Comparison of ENCODE assay signal across 21 cellular contexts in the genomic region with DNA sequence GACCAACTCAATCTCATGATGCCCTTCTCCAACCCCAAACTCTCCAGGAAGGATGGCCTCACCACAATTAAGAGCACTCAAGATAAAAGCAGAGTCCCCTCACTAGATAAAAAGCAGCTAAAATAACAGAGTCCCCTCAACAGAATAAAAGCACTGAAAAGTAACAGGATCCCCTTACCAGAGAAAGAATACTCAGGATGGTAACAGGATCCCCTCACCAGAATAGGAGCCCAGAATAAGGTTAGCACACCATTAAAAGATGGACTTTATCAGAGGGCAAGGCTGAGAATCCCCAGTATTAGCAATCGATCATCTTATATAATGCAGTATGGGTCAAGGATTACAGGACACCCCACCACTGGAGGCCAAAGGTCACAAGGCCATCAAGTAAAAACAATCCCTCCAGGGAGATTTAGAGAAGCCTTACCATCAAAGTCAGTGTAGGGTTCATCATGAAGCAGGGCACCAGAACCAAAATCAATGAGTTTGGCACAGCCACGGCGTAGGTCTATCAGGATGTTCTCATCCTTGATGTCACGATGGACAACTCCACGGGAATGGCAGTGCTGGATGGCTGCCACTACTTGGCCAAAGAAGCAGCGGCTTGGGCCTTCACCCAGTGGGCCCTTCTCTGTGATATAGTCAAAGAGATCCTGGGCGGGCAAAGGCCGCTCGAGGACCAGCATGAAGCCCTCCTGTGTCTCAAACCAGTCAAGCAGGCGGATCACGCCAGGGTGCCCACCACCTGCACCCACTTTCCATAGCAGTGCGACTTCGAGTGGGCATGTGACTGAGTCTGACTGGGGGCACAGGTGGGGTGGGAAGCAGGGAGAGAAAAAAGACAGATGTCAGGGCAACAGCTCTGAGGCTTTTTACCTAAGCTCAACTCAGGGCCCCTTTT. TPM values are rescaled to one million over a fixed set of nuclear protein-coding genes. Genes with fewer than 3 reads are reported as not detected.
DNase-seq lines count a peak whose midpoint lies in the region; ATAC-seq, FAIRE-seq and TF ChIP-seq lines count a peak whose summit lies in the region.
"Had no signal": no experiment of that assay in that cellular context is flagged by ENCODE, and none has a peak within 500 bp of the region (broad histone marks: within the 10 kb centered on the region; RNA-seq: fewer than 3 reads in every experiment).

No MANE protein-coding gene starts in this region.

- H2BK120ac ChIP-seq in H1 (replicated peaks; ENCODE audit: low read depth, low read length): no peak overlapping the region

- H2AK5ac ChIP-seq in H1 (ENCODE audit: low read depth, low read length): no peak overlapping the region

- H3K4me1 Mint-ChIP-seq in activated naive CD4-positive, alpha-beta T cell treated with anti-CD3 and anti-CD28 coated beads for 36 hours (ENCODE audit: low read depth): peaks cover 34% of the 10 kb centered on the region
- H3K4me1 Mint-ChIP-seq in T-cell (peaks cover 58 to 71% (median 65%) of the 10 kb centered on the region in 3 donors), type B pancreatic cell (ENCODE audit: unreplicated experiment) (peaks cover 22% of the 10 kb centered on the region)

- no peak overlapping the region for H3K9ac ChIP-seq in H1 (replicated peaks in 1 of 4; ENCODE audit: extremely low read depth in 1 of 4, low read depth in 3 of 4, low read length in 3 of 4)

- CTCF ChIA-PET in activated naive CD4-positive, alpha-beta T cell treated with anti-CD3 and anti-CD28 coated beads for 36 hours (lab: Charles Lee): interaction anchor here (1.5 to 1.6 kb wide), 4 partner anchors 22 to 31 kb away, joined by 4 to 7 read pairs (median 5); no protein-coding TSS in a partner anchor
- CTCF ChIA-PET in T-cell (lab: Charles Lee): interaction anchor here in 1 of 2 donors (1.8 kb wide), 1 partner anchor 25 kb away, joined by 5 read pairs; no protein-coding TSS in a partner anchor
- CTCF ChIA-PET in H1 (lab: Charles Lee; ENCODE audit: partially characterized antibody): interaction anchor here (1.5 to 2.2 kb wide), 3 partner anchors 22 to 31 kb away, joined by 6 to 13 read pairs (median 12); no protein-coding TSS in a partner anchor

- POLR2A ChIA-PET in T-cell (lab: Charles Lee) (interaction anchor here in 1 of 2 donors (0.6 kb wide), 1 partner anchor 8 kb away, joined by 3 read pairs; no protein-coding TSS in a partner anchor), H1 (lab: Charles Lee; ENCODE audit: partially characterized antibody) (interaction anchor here (0.7 to 30.9 kb wide), 7 partner anchors 11 to 125 kb away, joined by 3 to 572 read pairs (median 4); a partner anchor contains a TSS)

- H3K4ac ChIP-seq in H1 (replicated peaks; ENCODE audit: insufficient read length, low read depth, low read length): no peak overlapping the region

- no peak overlapping the region for H2AFZ ChIP-seq in H1 (ENCODE audit: low read length)

- no peak overlapping the region for H2BK20ac ChIP-seq in H1 (ENCODE audit: low read length)

- H3K4me3 Mint-ChIP-seq in activated naive CD4-positive, alpha-beta T cell treated with anti-CD3 and anti-CD28 coated beads for 36 hours: peak overlapping the region; percentile 95
- H3K4me3 Mint-ChIP-seq in T-cell (peak overlapping the region; percentile 86 to 97 (median 96)), type B pancreatic cell (no peak overlapping the region)

- H3K27ac Mint-ChIP-seq in activated naive CD4-positive, alpha-beta T cell treated with anti-CD3 and anti-CD28 coated beads for 36 hours: peak overlapping the region; percentile 99
- peak overlapping the region; percentile 7 to 77 for H3K27ac Mint-ChIP-seq in T-cell
- H3K27ac Mint-ChIP-seq in type B pancreatic cell: peak overlapping the region; percentile 29

- intact Hi-C loops in activated naive CD4-positive, alpha-beta T cell treated with anti-CD3 and anti-CD28 coated beads for 36 hours (cut with micrococcal nuclease): loop anchor here (5.0 kb wide), 3 partner anchors 32 to 113 kb away; a partner anchor contains a TSS

- no peaks in the 10 kb centered on the region for H3K27me3 ChIP-seq in H1 (replicated peaks in 1 of 4; ENCODE audit: control insufficient read depth in 3 of 4, extremely low read depth in 1 of 4, insufficient read depth in 3 of 4, low read length in 3 of 4)

- DNase-seq in activated naive CD4-positive, alpha-beta T cell treated with anti-CD3 and anti-CD28 coated beads for 36 hours: no peak
- no peak for DNase-seq in activated naive CD4-positive, alpha-beta T cell (lab: John Stamatoyannopoulos, UW)
- DNase-seq in T-cell (no peak), H1 (ENCODE audit: low read depth in 1 of 2, low spot score in 2 of 2) (no peak), type B pancreatic cell (ENCODE audit: extremely low spot score, unreplicated experiment) (no peak), cerebellum (ENCODE audit: low spot score) (no peak)
- DNase-seq: activated CD4-positive, CD25-positive, alpha-beta regulatory T cell; activated effector memory CD4-positive, alpha-beta T cell treated with Interleukin-2 at 50 U/mL for 16 hours; DMS153; KG1; mesenchymal stem cell; NCI-H1436; NCI-H345; nucleus accumbens; stimulated activated naive CD4-positive, alpha-beta T cell had no signal

- no peaks in the 10 kb centered on the region; the same call in 1 of the 2 replicates for H3K79me1 ChIP-seq in H1 (ENCODE audit: low read depth, low read length)

- no peak overlapping the region for H2BK15ac ChIP-seq in H1 (ENCODE audit: low read length)

- H3K9me3 Mint-ChIP-seq in activated naive CD4-positive, alpha-beta T cell treated with anti-CD3 and anti-CD28 coated beads for 36 hours: no peaks in the 10 kb centered on the region
- H3K9me3 Mint-ChIP-seq in T-cell (no peaks in the 10 kb centered on the region), type B pancreatic cell (no peaks in the 10 kb centered on the region)

- no peak overlapping the region for H2BK5ac ChIP-seq in H1 (ENCODE audit: low read depth, low read length)

- no peak overlapping the region for H3K23ac ChIP-seq in H1 (ENCODE audit: insufficient read length)

- 96% methylated on average over 11 of the region's 13 CpGs; no CpG with 5 or more reads in 1 of the 2 experiments for WGBS in H1 (ENCODE audit: extremely low coverage in 1 of 2, insufficient coverage in 1 of 2, insufficient read length in 1 of 2, insufficient replicate concordance in 2 of 2, low coverage in 1 of 2, low lambda C conversion rate in 2 of 2, missing lambda C conversion rate in 1 of 2), 2 experiments

- ATAC-seq in T-cell (replicated peaks in 1 of 4) (no peak), esophagus mucosa (no peak), HG02973 (IDR thresholded peaks at IDR 0.05; ENCODE audit: unreplicated experiment) (no peak)
- ATAC-seq: HCT116, Panc1 had no signal

- H3K27me3 Mint-ChIP-seq in activated naive CD4-positive, alpha-beta T cell treated with anti-CD3 and anti-CD28 coated beads for 36 hours (ENCODE audit: low read depth): peaks cover 11% of the 10 kb centered on the region
- H3K27me3 Mint-ChIP-seq in T-cell (peaks cover 0 to 7% of the 10 kb centered on the region in 2 donors), type B pancreatic cell (no peaks in the 10 kb centered on the region)

- no peak for FAIRE-seq in H1 (lab: Jason Lieb, UNC)
- FAIRE-seq: frontal cortex had no signal

- H3K9me3 ChIP-seq in H1 (ENCODE audit: insufficient read depth in 2 of 2, low read depth in 1 of 2, low read length in 1 of 2): no peaks in the 10 kb centered on the region; a peak in 1 of 4 replicates
- H3K9me3 ChIP-seq: breast epithelium had no signal

- H3K4me3 ChIP-seq in H1 (ENCODE audit: extremely low read depth in 1 of 4, insufficient read depth in 2 of 4, low read depth in 3 of 4, low read length in 4 of 4): peak overlapping the region in 1 of 4 experiments; percentile 48; a peak in 1 of 8 replicates
- H3K4me3 ChIP-seq: breast epithelium had no signal

- H3K36me3 ChIP-seq in H1 (ENCODE audit: control insufficient read depth in 2 of 4, insufficient read depth in 4 of 4, low read length in 3 of 4): peaks cover 11 to 35% (median 27%) of the 10 kb centered on the region in 4 experiments; a peak in 7 of 8 replicates
- H3K36me3 ChIP-seq: breast epithelium had no signal

- TF ChIP-seq CTCF in H1 (IDR thresholded peaks at IDR 0.05; ENCODE audit: control extremely low read depth in 1 of 3, insufficient read depth in 1 of 3, low read depth in 1 of 3, low read length in 3 of 3): no peak
- TF ChIP-seq CTCF in type B pancreatic cell (conservative IDR thresholded peaks at IDR 0.05): no peak

- peaks cover 2 to 6% (median 4%) of the 10 kb centered on the region in 4 experiments for H3K4me1 ChIP-seq in H1 (replicated peaks in 1 of 4; ENCODE audit: control insufficient read depth in 3 of 4, insufficient read depth in 4 of 4, low read length in 3 of 4)
- H3K4me1 ChIP-seq: breast epithelium had no signal

- no peak for TF ChIP-seq RAD21 in H1 (IDR thresholded peaks at IDR 0.05 in 1 of 2, conservative IDR thresholded peaks at IDR 0.05 in 1 of 2; ENCODE audit: low read depth in 2 of 2, low read length in 2 of 2)

- H3K36me3 Mint-ChIP-seq in activated naive CD4-positive, alpha-beta T cell treated with anti-CD3 and anti-CD28 coated beads for 36 hours (ENCODE audit: low read depth): peaks cover 82% of the 10 kb centered on the region
- peaks cover 26% of the 10 kb centered on the region for H3K36me3 Mint-ChIP-seq in T-cell
- H3K36me3 Mint-ChIP-seq in type B pancreatic cell: peaks cover 10% of the 10 kb centered on the region

- no peak for TF ChIP-seq EP300 in H1 (IDR thresholded peaks at IDR 0.05; ENCODE audit: borderline replicate concordance in 1 of 2, low read depth in 2 of 2, low read length in 2 of 2)

- H4K20me1 ChIP-seq in H1 (replicated peaks in 1 of 2; ENCODE audit: control insufficient read depth in 1 of 2, insufficient read depth in 2 of 2, low read length in 2 of 2): peaks cover 14 to 24% of the 10 kb centered on the region in 2 experiments

- no peak overlapping the region for H3K27ac ChIP-seq in H1 (ENCODE audit: low read depth, low read length)
- H3K27ac ChIP-seq: breast epithelium had no signal

- H4K5ac ChIP-seq in H1 (ENCODE audit: insufficient read length, low read depth, low read length): no peak overlapping the region

- H3K23me2 ChIP-seq in H1 (ENCODE audit: low read depth, low read length): peaks cover 6% of the 10 kb centered on the region

- peak overlapping the region; percentile 11 to 71 for H3K4me2 ChIP-seq in H1 (ENCODE audit: insufficient read depth in 1 of 2, low read depth in 2 of 2, low read length in 2 of 2)

- no peak overlapping the region for H3K14ac ChIP-seq in H1 (ENCODE audit: insufficient read length)

- no peak overlapping the region for H4K8ac ChIP-seq in H1 (ENCODE audit: extremely low read depth, insufficient read depth, low read length)

- no peak overlapping the region for H3K18ac ChIP-seq in H1 (ENCODE audit: extremely low read depth, low read length)

- H4K91ac ChIP-seq in H1 (replicated peaks; ENCODE audit: insufficient read length, low read length): no peak overlapping the region

- H3K79me2 ChIP-seq in H1 (ENCODE audit: control insufficient read depth in 1 of 2, insufficient read depth in 2 of 2, low read length in 2 of 2): peaks cover 13 to 58% of the 10 kb centered on the region in 2 experiments

- no peak overlapping the region for H2BK12ac ChIP-seq in H1 (ENCODE audit: low read depth, low read length)

- no peak overlapping the region for H3K56ac ChIP-seq in H1 (replicated peaks; ENCODE audit: insufficient read length, low read depth, low read length)

- TF ChIP-seq POLR2A in H1 (IDR thresholded peaks at IDR 0.05; ENCODE audit: control extremely low read depth in 1 of 2, low read depth in 2 of 2, low read length in 2 of 2): no peak

RNA-seq across cellular contexts. Expression of a gene that starts 3.4 kb away (rescaled TPM):
- 10 to 100 TPM; 23.9 to 26.7 TPM for total RNA-seq in activated naive CD4-positive, alpha-beta T cell treated with anti-CD3 and anti-CD28 coated beads for 36 hours
- 10 to 100 TPM; 14.2 to 35.1 (median 16.2) TPM for total RNA-seq in T-cell
- total RNA-seq in H1 (2021; fragmentation: NEBNext Ultra II Directional; extraction: Animal tissue kit (Norgen Biotek cat#: 25700)): 20.4 and 21.4 TPM in 2 replicates
- 48.3 and 52.1 TPM in 2 replicates for polyA plus RNA-seq in H1 (2011; rRNA removed)
- 28.7 TPM for polyA plus RNA-seq in H1 (2011; cell fraction: cytosol; rRNA removed)
- 47.9 TPM for polyA plus RNA-seq in H1 (2011; cell fraction: nucleus; rRNA removed)
- polyA plus RNA-seq in H1 (2012, experiment 1 of 2): 16.1 to 23.4 TPM (median 21.7 TPM) in 4 replicates
- 18.4 TPM for polyA plus RNA-seq in H1 (2012, experiment 2 of 2)
- polyA plus RNA-seq in H1 (2013, experiment 1 of 2): 24.6 TPM
- 26.8 TPM for polyA plus RNA-seq in H1 (2013, experiment 2 of 2)
- polyA minus RNA-seq in H1 (2011; rRNA and poly(A)+ RNA removed): 39.4 and 40.0 TPM in 2 replicates
- 14.3 TPM for polyA minus RNA-seq in H1 (2011; cell fraction: cytosol; rRNA and poly(A)+ RNA removed)
- polyA minus RNA-seq in H1 (2011; cell fraction: nucleus; rRNA and poly(A)+ RNA removed): 9.2 TPM
- total RNA-seq in type B pancreatic cell (ENCODE audit: low replicate concordance): 33.3 and 79.0 TPM in 2 replicates
- total RNA-seq in esophagus mucosa: 17.4 TPM
- total RNA-seq in cerebellum: 6.3 TPM

RNA-seq across cellular contexts. Expression of a gene that starts 4.0 kb away (rescaled TPM):
- total RNA-seq in activated naive CD4-positive, alpha-beta T cell treated with anti-CD3 and anti-CD28 coated beads for 36 hours: 100 to 1,000 TPM; 634 to 648 TPM
- total RNA-seq in T-cell (100 to 1,000 TPM; 152 to 325 (median 160) TPM), type B pancreatic cell (ENCODE audit: low replicate concordance) (9.3 and 11.5 TPM in 2 replicates), esophagus mucosa (4.4 TPM), cerebellum (5.9 TPM)
- 180 and 190 TPM in 2 replicates for total RNA-seq in H1 (2021; fragmentation: NEBNext Ultra II Directional; extraction: Animal tissue kit (Norgen Biotek cat#: 25700))
- 203 and 257 TPM in 2 replicates for polyA plus RNA-seq in H1 (2011; rRNA removed)
- polyA plus RNA-seq in H1 (2011; cell fraction: cytosol; rRNA removed): 177 TPM
- polyA plus RNA-seq in H1 (2011; cell fraction: nucleus; rRNA removed): 225 TPM
- 134 to 160 TPM (median 142 TPM) in 4 replicates for polyA plus RNA-seq in H1 (2012, experiment 1 of 2)
- polyA plus RNA-seq in H1 (2012, experiment 2 of 2): 156 TPM
- polyA plus RNA-seq in H1 (2013, experiment 1 of 2): 184 TPM
- polyA plus RNA-seq in H1 (2013, experiment 2 of 2): 162 TPM
- polyA minus RNA-seq in H1 (2011; rRNA and poly(A)+ RNA removed): 137 and 189 TPM in 2 replicates
- polyA minus RNA-seq in H1 (2011; cell fraction: cytosol; rRNA and poly(A)+ RNA removed): 77.9 TPM
- 103 TPM for polyA minus RNA-seq in H1 (2011; cell fraction: nucleus; rRNA and poly(A)+ RNA removed)

RNA-seq across cellular contexts. Expression of a gene that starts 17.1 kb away (rescaled TPM):
- total RNA-seq in activated naive CD4-positive, alpha-beta T cell treated with anti-CD3 and anti-CD28 coated beads for 36 hours: 10 to 100 TPM; 86.8 to 94.5 TPM
- 10 to 100 TPM; 62.5 to 79.5 (median 73.9) TPM for total RNA-seq in T-cell
- 95.9 and 101 TPM in 2 replicates for total RNA-seq in H1 (2021; fragmentation: NEBNext Ultra II Directional; extraction: Animal tissue kit (Norgen Biotek cat#: 25700))
- polyA plus RNA-seq in H1 (2011; rRNA removed): 91.7 and 124 TPM in 2 replicates
- 134 TPM for polyA plus RNA-seq in H1 (2011; cell fraction: cytosol; rRNA removed)
- polyA plus RNA-seq in H1 (2011; cell fraction: nucleus; rRNA removed): 114 TPM
- 104 to 130 TPM (median 119 TPM) in 4 replicates for polyA plus RNA-seq in H1 (2012, experiment 1 of 2)
- polyA plus RNA-seq in H1 (2012, experiment 2 of 2): 122 TPM
- 71.1 TPM for polyA plus RNA-seq in H1 (2013, experiment 1 of 2)
- 69.8 TPM for polyA plus RNA-seq in H1 (2013, experiment 2 of 2)
- polyA minus RNA-seq in H1 (2011; rRNA and poly(A)+ RNA removed): 57.3 and 71.7 TPM in 2 replicates
- 63.3 TPM for polyA minus RNA-seq in H1 (2011; cell fraction: cytosol; rRNA and poly(A)+ RNA removed)
- 23.9 TPM for polyA minus RNA-seq in H1 (2011; cell fraction: nucleus; rRNA and poly(A)+ RNA removed)
- total RNA-seq in type B pancreatic cell (ENCODE audit: low replicate concordance): 58.6 and 77.9 TPM in 2 replicates
- total RNA-seq in esophagus mucosa: 53.5 TPM
- 19.8 TPM for total RNA-seq in cerebellum

RNA-seq across cellular contexts. Expression of a gene that starts 17.3 kb away (rescaled TPM):
- total RNA-seq in activated naive CD4-positive, alpha-beta T cell treated with anti-CD3 and anti-CD28 coated beads for 36 hours: 10 to 100 TPM; 88.0 to 94.9 TPM
- total RNA-seq in T-cell (10 to 100 TPM; 40.5 to 52.1 (median 49.3) TPM), type B pancreatic cell (ENCODE audit: low replicate concordance) (64.4 and 77.4 TPM in 2 replicates), esophagus mucosa (33.9 TPM), cerebellum (17.7 TPM)
- 77.8 and 82.4 TPM in 2 replicates for total RNA-seq in H1 (2021; fragmentation: NEBNext Ultra II Directional; extraction: Animal tissue kit (Norgen Biotek cat#: 25700))
- polyA plus RNA-seq in H1 (2011; rRNA removed): 246 and 284 TPM in 2 replicates
- 162 TPM for polyA plus RNA-seq in H1 (2011; cell fraction: cytosol; rRNA removed)
- polyA plus RNA-seq in H1 (2011; cell fraction: nucleus; rRNA removed): 151 TPM
- polyA plus RNA-seq in H1 (2012, experiment 1 of 2): 68.1 to 113 TPM (median 110 TPM) in 4 replicates
- polyA plus RNA-seq in H1 (2012, experiment 2 of 2): 173 TPM
- polyA plus RNA-seq in H1 (2013, experiment 1 of 2): 80.8 TPM
- polyA plus RNA-seq in H1 (2013, experiment 2 of 2): 79.0 TPM
- 35.8 TPM in 2 replicates for polyA minus RNA-seq in H1 (2011; rRNA and poly(A)+ RNA removed)
- 37.3 TPM for polyA minus RNA-seq in H1 (2011; cell fraction: cytosol; rRNA and poly(A)+ RNA removed)
- polyA minus RNA-seq in H1 (2011; cell fraction: nucleus; rRNA and poly(A)+ RNA removed): 34.9 TPM

RNA-seq across cellular contexts. Expression of a gene that starts 42.6 kb away (rescaled TPM):
- 10 to 100 TPM; 69.1 to 70.5 TPM for total RNA-seq in activated naive CD4-positive, alpha-beta T cell treated with anti-CD3 and anti-CD28 coated beads for 36 hours
- total RNA-seq in T-cell: 10 to 100 TPM; 87.2 to 92.5 (median 89.7) TPM
- 50.0 and 53.5 TPM in 2 replicates for total RNA-seq in H1 (2021; fragmentation: NEBNext Ultra II Directional; extraction: Animal tissue kit (Norgen Biotek cat#: 25700))
- 46.3 and 60.4 TPM in 2 replicates for polyA plus RNA-seq in H1 (2011; rRNA removed)
- polyA plus RNA-seq in H1 (2011; cell fraction: cytosol; rRNA removed): 68.8 TPM
- 194 TPM for polyA plus RNA-seq in H1 (2011; cell fraction: nucleus; rRNA removed)
- 54.1 to 62.5 TPM (median 56.8 TPM) in 4 replicates for polyA plus RNA-seq in H1 (2012, experiment 1 of 2)
- polyA plus RNA-seq in H1 (2012, experiment 2 of 2): 34.1 TPM
- 46.5 TPM for polyA plus RNA-seq in H1 (2013, experiment 1 of 2)
- 43.2 TPM for polyA plus RNA-seq in H1 (2013, experiment 2 of 2)
- 71.4 and 82.5 TPM in 2 replicates for polyA minus RNA-seq in H1 (2011; rRNA and poly(A)+ RNA removed)
- polyA minus RNA-seq in H1 (2011; cell fraction: cytosol; rRNA and poly(A)+ RNA removed): 27.0 TPM
- polyA minus RNA-seq in H1 (2011; cell fraction: nucleus; rRNA and poly(A)+ RNA removed): 49.3 TPM
- 49.5 and 53.1 TPM in 2 replicates for total RNA-seq in type B pancreatic cell (ENCODE audit: low replicate concordance)
- 20.3 TPM for total RNA-seq in esophagus mucosa
- 21.5 TPM for total RNA-seq in cerebellum

Comparison
In these comparisons a context has a peak if more than half of its experiments do, and no peak if none do; other contexts are left out.
1. H3K27ac Mint-ChIP-seq: peak in every context shown above with its lines; median percentile 99 in activated naive CD4-positive, alpha-beta T cell treated with anti-CD3 and anti-CD28 coated beads for 36 hours; 42 in T-cell; 29 in type B pancreatic cell.
2. RNA of a gene that starts 4.0 kb away (total RNA-seq): 634 to 648 TPM in activated naive CD4-positive, alpha-beta T cell treated with anti-CD3 and anti-CD28 coated beads for 36 hours, 180 to 190 TPM in H1 and 152 to 325 TPM in T-cell; 9.3 to 11.5 TPM in type B pancreatic cell, 5.9 TPM in cerebellum (single experiment) and 4.4 TPM in esophagus mucosa (single experiment); every median in the first group is over 10 times any median in the second.